ENCODE assay signal across 28 cellular contexts in genomic region chr22:48677168-48677520, GRCh38.
"Had no signal": no experiment of that assay in that cellular context is flagged by ENCODE, and none has a peak within 500 bp of the region (broad histone marks: within the 10 kb centered on the region; RNA-seq: fewer than 3 reads in every experiment).

No MANE protein-coding gene starts in this region.

- H3K27ac ChIP-seq: heart left ventricle, hepatocyte, left lung, lower lobe of right lung, pancreas, prostate gland, right lobe of liver, tibial nerve, uterus had no signal

- H3K4me1 ChIP-seq: heart left ventricle, left lung, lower lobe of right lung, pancreas, prostate gland, right lobe of liver, tibial nerve, uterus had no signal

- H3K36me3 ChIP-seq: heart left ventricle, left lung, lower lobe of right lung, pancreas, prostate gland, right lobe of liver, uterus had no signal

- H3K79me2 ChIP-seq: hepatocyte had no signal

- H3K27me3 Mint-ChIP-seq: naive B cell; natural killer cell treated with Interleukin-12 subunit alpha and Interleukin-12 subunit beta and Interleukin-15 and Interleukin-18, amount 100 ng/mL, for 72 hours; stimulated activated naive CD8-positive, alpha-beta T cell treated with anti-CD3 and anti-CD28 coated beads, Interleukin-15, amount 100 ng/mL, for 72 hours; type B pancreatic cell had no signal

- H3K4me2 ChIP-seq: hepatocyte, smooth muscle cell had no signal

- H3K4me3 Mint-ChIP-seq: naive B cell; natural killer cell treated with Interleukin-12 subunit alpha and Interleukin-12 subunit beta and Interleukin-15 and Interleukin-18, amount 100 ng/mL, for 72 hours; stimulated activated memory B cell treated with anti-CD40 and anti-IgM and Interleukin-4, amounts not matched to agents 10 μg/mL and 1 μg/mL and 100 μg/mL, for 72 hours; stimulated activated naive CD8-positive, alpha-beta T cell treated with anti-CD3 and anti-CD28 coated beads, Interleukin-15, amount 100 ng/mL, for 72 hours; type B pancreatic cell had no signal

- H3K9me3 ChIP-seq: pancreas, prostate gland, uterus had no signal

- H3K27ac Mint-ChIP-seq: naive B cell; natural killer cell treated with Interleukin-12 subunit alpha and Interleukin-12 subunit beta and Interleukin-15 and Interleukin-18, amount 100 ng/mL, for 72 hours; stimulated activated memory B cell treated with anti-CD40 and anti-IgM and Interleukin-4, amounts not matched to agents 10 μg/mL and 1 μg/mL and 100 μg/mL, for 72 hours; stimulated activated naive CD8-positive, alpha-beta T cell treated with anti-CD3 and anti-CD28 coated beads, Interleukin-15, amount 100 ng/mL, for 72 hours; type B pancreatic cell had no signal

- ATAC-seq: heart left ventricle; left colon; left lung; lower lobe of right lung; pancreas; right lobe of liver; stimulated activated memory B cell treated with anti-CD40 and anti-IgM and Interleukin-4, amounts not matched to agents 10 μg/mL and 1 μg/mL and 100 μg/mL, for 72 hours; stimulated activated naive CD8-positive, alpha-beta T cell treated with anti-CD3 and anti-CD28 coated beads, Interleukin-15, amount 100 ng/mL, for 72 hours had no signal

- H3K36me3 Mint-ChIP-seq: natural killer cell treated with Interleukin-12 subunit alpha and Interleukin-12 subunit beta and Interleukin-15 and Interleukin-18, amount 100 ng/mL, for 72 hours; stimulated activated memory B cell treated with anti-CD40 and anti-IgM and Interleukin-4, amounts not matched to agents 10 μg/mL and 1 μg/mL and 100 μg/mL, for 72 hours had no signal

- H3K4me3 ChIP-seq: heart left ventricle, hepatocyte, left lung, lower lobe of right lung, pancreas, prostate gland, right lobe of liver, smooth muscle cell, tibial nerve, uterus had no signal

- H3K4me1 Mint-ChIP-seq: naive B cell; stimulated activated memory B cell treated with anti-CD40 and anti-IgM and Interleukin-4, amounts not matched to agents 10 μg/mL and 1 μg/mL and 100 μg/mL, for 72 hours; stimulated activated naive CD8-positive, alpha-beta T cell treated with anti-CD3 and anti-CD28 coated beads, Interleukin-15, amount 100 ng/mL, for 72 hours had no signal

- H2AFZ ChIP-seq: hepatocyte had no signal

- DNase-seq: glutamatergic neuron; islet precursor cell; kidney glomerular epithelial cell; left colon; lower lobe of right lung; mammary epithelial cell; mesenchymal stem cell; naive B cell; nucleus accumbens; retina; stimulated activated CD4-positive, alpha-beta T cell treated with anti-CD3 and anti-CD28 coated beads, Interleukin-1b, Interleukin-23, amount 100 ng/mL, for 48 hours; stimulated activated CD4-positive, alpha-beta T cell treated with anti-CD3 and anti-CD28 coated beads, Interleukin-2, amount 100 ng/mL, for 48 hours; stimulated activated CD4-positive, alpha-beta T cell treated with anti-CD3 and anti-CD28 coated beads, Interleukin-4, amount 100 ng/mL, for 4 hours; stimulated activated CD8-positive, alpha-beta memory T cell treated with anti-CD3 and anti-CD28 coated beads, Interleukin-4, amount 100 ng/mL, for 48 hours; stimulated activated naive CD4-positive, alpha-beta T cell treated with Interleukin-2 at 50 U/mL for 16 hours; stimulated activated naive CD8-positive, alpha-beta T cell treated with anti-CD3 and anti-CD28 coated beads, Interleukin-15, amount 100 ng/mL, for 72 hours; uterus had no signal

- H3K27me3 ChIP-seq: hepatocyte, left lung, pancreas, right lobe of liver, tibial nerve, uterus had no signal
